ENCODE assay signal across 16 cellular contexts in the genomic region with DNA sequence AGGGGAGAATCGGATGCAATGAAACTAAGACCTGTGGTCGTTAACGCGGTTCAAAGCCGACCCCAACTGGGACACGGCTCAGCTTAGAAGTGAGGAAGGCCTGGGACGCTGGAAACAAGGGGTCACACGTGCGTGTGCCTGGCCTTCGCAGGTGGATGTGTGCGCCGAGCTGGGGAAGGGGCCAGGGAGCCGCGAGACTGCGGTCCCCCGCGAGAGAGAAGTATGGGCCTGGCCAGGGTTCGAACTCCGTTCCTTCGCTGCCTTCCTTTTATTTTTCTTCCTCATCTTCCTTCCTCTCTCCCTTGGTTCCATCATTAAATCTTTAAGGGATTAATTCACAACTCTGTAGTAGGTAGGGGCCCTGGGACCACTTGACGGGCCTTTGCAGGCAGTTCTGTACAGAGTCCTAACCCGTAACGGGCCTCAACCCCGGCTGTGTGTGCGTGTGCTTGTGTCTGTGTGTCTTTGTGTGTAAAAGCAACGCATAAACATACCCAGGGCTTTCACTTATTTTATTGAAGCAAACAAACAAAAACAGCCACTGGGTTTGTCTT. TPM values are rescaled to one million over a fixed set of nuclear protein-coding genes. Genes with fewer than 3 reads are reported as not detected.
DNase-seq lines count a peak whose midpoint lies in the region; ATAC-seq, FAIRE-seq and TF ChIP-seq lines count a peak whose summit lies in the region.
"Had no signal": no experiment of that assay in that cellular context is flagged by ENCODE, and none has a peak within 500 bp of the region (broad histone marks: within the 10 kb centered on the region; RNA-seq: fewer than 3 reads in every experiment).

No MANE protein-coding gene starts in this region.

- POLR2A ChIA-PET in activated CD4-positive, alpha-beta T cell treated with anti-CD3 and anti-CD28 coated beads for 36 hours (lab: Charles Lee): no interaction called here

- no peaks in the 10 kb centered on the region for H3K79me2 ChIP-seq in keratinocyte (ENCODE audit: control insufficient read depth, insufficient read depth, low read length)

- no peak overlapping the region for H2AFZ ChIP-seq in keratinocyte (ENCODE audit: control insufficient read depth, low read length)

- peak; percentile 55 for DNase-seq in NCI-H2171 treated with DMSO at 0.1 percent for 48 hours (lab: John Stamatoyannopoulos, UW)
- no peak for DNase-seq in NCI-H2171 (lab: John Stamatoyannopoulos, UW)
- DNase-seq in keratinocyte (ENCODE audit: low read depth, low spot score): no peak
- no peak for DNase-seq in small intestine
- no peak for DNase-seq in erythroblast (lab: John Stamatoyannopoulos, UW)
- DNase-seq in activated CD4-positive, alpha-beta T cell treated with anti-CD3 and anti-CD28 coated beads for 36 hours: no peak
- no peak for DNase-seq in CD1c-positive myeloid dendritic cell (ENCODE audit: extremely low spot score)
- DNase-seq: central memory CD4-positive, alpha-beta T cell; gastrocnemius medialis; GDM1; HCEC 1CT; NK-92 treated with Interleukin-12 subunit alpha and Interleukin-12 subunit beta, amount 100 ng/mL, for 24 hours; stimulated activated naive CD4-positive, alpha-beta T cell treated with Interleukin-2 at 50 U/mL for 16 hours; T-cell had no signal

- H3K4me1 Mint-ChIP-seq in activated T-helper 17 cell treated with anti-CD3 and anti-CD28 coated beads, Interleukin-2, amount 50 U/mL, for 72 hours: peaks cover 6% of the 10 kb centered on the region
- H3K4me1 Mint-ChIP-seq in activated CD4-positive, alpha-beta T cell treated with anti-CD3 and anti-CD28 coated beads for 36 hours: peaks cover 32% of the 10 kb centered on the region

- no peaks in the 10 kb centered on the region for H4K20me1 ChIP-seq in keratinocyte (ENCODE audit: control insufficient read depth, extremely low read depth, insufficient read depth, low read length)

- H3K9me3 ChIP-seq in keratinocyte (ENCODE audit: control insufficient read depth, low read depth, low read length) (no peaks in the 10 kb centered on the region), small intestine (ENCODE audit: control insufficient read depth, low read depth) (no peaks in the 10 kb centered on the region)
- H3K9me3 ChIP-seq: gastrocnemius medialis had no signal

- no peaks in the 10 kb centered on the region for H3K9me1 ChIP-seq in keratinocyte (ENCODE audit: control insufficient read depth, extremely low read depth, insufficient read depth, low read length)

- intact Hi-C loops in activated CD4-positive, alpha-beta T cell treated with anti-CD3 and anti-CD28 coated beads for 36 hours (cut with DNase I, micrococcal nuclease): loop anchor here in 1 of 2 experiments (5.0 to 10.0 kb wide), 3 partner anchors 476 to 1274 kb away; a partner anchor contains a TSS

- dilution Hi-C loops in keratinocyte (cut with MboI; ENCODE audit: extremely low pct_ligation_motif_present, low sequenced_read_pairs): no loop called here

- H3K4me3 Mint-ChIP-seq in activated T-helper 17 cell treated with anti-CD3 and anti-CD28 coated beads, Interleukin-2, amount 50 U/mL, for 72 hours: peak overlapping the region; percentile 12
- no peak overlapping the region for H3K4me3 Mint-ChIP-seq in activated CD4-positive, alpha-beta T cell treated with anti-CD3 and anti-CD28 coated beads for 36 hours

- H3K4me1 ChIP-seq in keratinocyte (ENCODE audit: control insufficient read depth, extremely low read depth, insufficient read depth, low read length): peaks cover 12% of the 10 kb centered on the region
- H3K4me1 ChIP-seq in small intestine (ENCODE audit: control insufficient read depth in 2 of 2, insufficient read depth in 1 of 2, low read depth in 1 of 2, low read length in 1 of 2): peaks cover 0 to 10% of the 10 kb centered on the region in 2 donors

- TF ChIP-seq CTCF in keratinocyte (optimal IDR thresholded peaks at IDR 0.05 in 1 of 3, IDR thresholded peaks at IDR 0.05 in 1 of 3, conservative IDR thresholded peaks at IDR 0.05 in 1 of 3; ENCODE audit: extremely low read depth in 1 of 3, insufficient read depth in 2 of 3, low read length in 3 of 3): no peak

- no peak overlapping the region for H3K27ac ChIP-seq in keratinocyte (ENCODE audit: control insufficient read depth, insufficient read depth, low read length)
- H3K27ac ChIP-seq in small intestine (ENCODE audit: low read depth in 1 of 2, low read length in 1 of 2): no peak overlapping the region
- H3K27ac ChIP-seq: gastrocnemius medialis had no signal

- no peak overlapping the region for H3K4me3 ChIP-seq in keratinocyte (ENCODE audit: control insufficient read depth in 2 of 3, extremely low read depth in 1 of 3, insufficient read depth in 2 of 3, low read depth in 1 of 3, low read length in 3 of 3)
- H3K4me3 ChIP-seq in small intestine (ENCODE audit: low read depth in 1 of 2, low read length in 2 of 2): peak overlapping the region; percentile 29 to 31

- peaks cover 3% of the 10 kb centered on the region for H3K9me3 Mint-ChIP-seq in activated T-helper 17 cell treated with anti-CD3 and anti-CD28 coated beads, Interleukin-2, amount 50 U/mL, for 72 hours
- H3K9me3 Mint-ChIP-seq in activated CD4-positive, alpha-beta T cell treated with anti-CD3 and anti-CD28 coated beads for 36 hours (ENCODE audit: low read depth): peaks cover 5% of the 10 kb centered on the region
- H3K9me3 Mint-ChIP-seq: T-cell had no signal

- peak overlapping the region; percentile 54 for H3K4me2 ChIP-seq in keratinocyte (ENCODE audit: control insufficient read depth, extremely low read depth, insufficient read depth, low read depth, low read length)

- H3K27me3 ChIP-seq in keratinocyte (ENCODE audit: control insufficient read depth, extremely low read depth, insufficient read depth, low read length) (peaks cover 81% of the 10 kb centered on the region), small intestine (ENCODE audit: control insufficient read depth in 2 of 2, insufficient read depth in 2 of 2, low read length in 2 of 2) (peaks cover 0 to 65% of the 10 kb centered on the region in 2 donors)

- TF ChIP-seq POLR2A in erythroblast (IDR thresholded peaks at IDR 0.05; ENCODE audit: low read length): no peak

- no peak overlapping the region for H3K27ac Mint-ChIP-seq in activated T-helper 17 cell treated with anti-CD3 and anti-CD28 coated beads, Interleukin-2, amount 50 U/mL, for 72 hours
- no peak overlapping the region for H3K27ac Mint-ChIP-seq in activated CD4-positive, alpha-beta T cell treated with anti-CD3 and anti-CD28 coated beads for 36 hours
- H3K27ac Mint-ChIP-seq: T-cell had no signal

- H3K27me3 Mint-ChIP-seq in activated T-helper 17 cell treated with anti-CD3 and anti-CD28 coated beads, Interleukin-2, amount 50 U/mL, for 72 hours: peaks cover 46% of the 10 kb centered on the region
- peaks cover 65% of the 10 kb centered on the region for H3K27me3 Mint-ChIP-seq in activated CD4-positive, alpha-beta T cell treated with anti-CD3 and anti-CD28 coated beads for 36 hours

- H3K36me3 ChIP-seq in keratinocyte (ENCODE audit: control insufficient read depth in 2 of 2, extremely low read depth in 1 of 2, insufficient read depth in 2 of 2, low read length in 2 of 2): no peaks in the 10 kb centered on the region
- no peaks in the 10 kb centered on the region for H3K36me3 ChIP-seq in small intestine (ENCODE audit: control insufficient read depth in 2 of 2, insufficient read depth in 2 of 2, low read length in 2 of 2)
- H3K36me3 ChIP-seq: gastrocnemius medialis had no signal

- H3K36me3 Mint-ChIP-seq in activated T-helper 17 cell treated with anti-CD3 and anti-CD28 coated beads, Interleukin-2, amount 50 U/mL, for 72 hours (ENCODE audit: low read depth): peaks cover 18% of the 10 kb centered on the region
- H3K36me3 Mint-ChIP-seq in activated CD4-positive, alpha-beta T cell treated with anti-CD3 and anti-CD28 coated beads for 36 hours (ENCODE audit: low read depth): peaks cover 5% of the 10 kb centered on the region
- H3K36me3 Mint-ChIP-seq: T-cell had no signal

- FAIRE-seq in keratinocyte (lab: Jason Lieb, UNC) (no peak), small intestine (lab: Jason Lieb, UNC) (no peak)

- no peak overlapping the region for H3K9ac ChIP-seq in keratinocyte (ENCODE audit: control insufficient read depth, extremely low read depth, insufficient read depth, low read length)

- WGBS in small intestine, 3 donors: 33 to 72% (median 45%) methylated on average over 26 of the region's 26 CpGs

- ATAC-seq in activated T-helper 17 cell treated with anti-CD3 and anti-CD28 coated beads, Interleukin-2, amount 50 U/mL, for 72 hours (replicated peaks): no peak
- ATAC-seq in activated CD4-positive, alpha-beta T cell treated with anti-CD3 and anti-CD28 coated beads for 36 hours: no peak
- ATAC-seq: gastrocnemius medialis, T-cell had no signal

- CTCF ChIA-PET in activated CD4-positive, alpha-beta T cell treated with anti-CD3 and anti-CD28 coated beads for 36 hours (lab: Charles Lee): interaction anchor here (1.0 kb wide), 1 partner anchor 40 kb away, joined by 3 read pairs; no protein-coding TSS in a partner anchor

RNA-seq across cellular contexts. Expression of a gene that starts 3.6 kb away (rescaled TPM):
- not detected for total RNA-seq in activated T-helper 17 cell treated with anti-CD3 and anti-CD28 coated beads, Interleukin-2, amount 50 U/mL, for 72 hours
- polyA plus RNA-seq in keratinocyte (not detected in 3 replicates), small intestine (under 1 TPM; 0.22 to 0.54 (median 0.54) TPM)
- not detected for polyA plus RNA-seq in keratinocyte (2011; ENCODE audit: low read depth)
- polyA plus RNA-seq in keratinocyte (2011; cell fraction: cytosol; rRNA removed): not detected in 2 replicates
- 0.01 and 0.32 TPM in 2 replicates for polyA plus RNA-seq in keratinocyte (2011; cell fraction: nucleus; rRNA removed)
- not detected in 2 replicates for polyA plus RNA-seq in keratinocyte (2012; ENCODE audit: low replicate concordance)
- polyA minus RNA-seq in keratinocyte: not detected in 3 replicates
- polyA minus RNA-seq in keratinocyte (2011; cell fraction: cytosol; rRNA and poly(A)+ RNA removed): not detected
- polyA minus RNA-seq in keratinocyte (2011; cell fraction: nucleus; rRNA and poly(A)+ RNA removed): not detected in 2 replicates
- not detected for total RNA-seq in activated CD4-positive, alpha-beta T cell treated with anti-CD3 and anti-CD28 coated beads for 36 hours
- total RNA-seq: gastrocnemius medialis, T-cell had no signal
- polyA plus RNA-seq: AG04450 had no signal

RNA-seq across cellular contexts. Expression of a gene that starts 4.0 kb away (rescaled TPM):
- under 1 TPM in 1 of 2 donors, not detected in 1; 0.21 TPM for total RNA-seq in activated T-helper 17 cell treated with anti-CD3 and anti-CD28 coated beads, Interleukin-2, amount 50 U/mL, for 72 hours
- polyA plus RNA-seq in keratinocyte (0.09 to 0.85 TPM (median 0.45 TPM) in 3 replicates), small intestine (10 to 100 TPM in 2 of 3 donors, 1 to 10 TPM in 1; 8.4 to 11.9 (median 10.9) TPM)
- 0.77 TPM for polyA plus RNA-seq in keratinocyte (2011; ENCODE audit: low read depth)
- 0.27 and 0.36 TPM in 2 replicates for polyA plus RNA-seq in keratinocyte (2011; cell fraction: cytosol; rRNA removed)
- polyA plus RNA-seq in keratinocyte (2011; cell fraction: nucleus; rRNA removed): 2.0 and 2.4 TPM in 2 replicates
- 0.14 and 0.41 TPM in 2 replicates for polyA plus RNA-seq in keratinocyte (2012; ENCODE audit: low replicate concordance)
- polyA minus RNA-seq in keratinocyte: 0.39 to 0.83 TPM (median 0.46 TPM) in 3 replicates
- not detected for polyA minus RNA-seq in keratinocyte (2011; cell fraction: cytosol; rRNA and poly(A)+ RNA removed)
- 2.4 and 3.1 TPM in 2 replicates for polyA minus RNA-seq in keratinocyte (2011; cell fraction: nucleus; rRNA and poly(A)+ RNA removed)
- under 1 TPM; 0.05 to 0.07 TPM for total RNA-seq in activated CD4-positive, alpha-beta T cell treated with anti-CD3 and anti-CD28 coated beads for 36 hours

Comparison
In these comparisons a context has a peak if more than half of its experiments do, and no peak if none do; other contexts are left out.
1. H3K4me3 ChIP-seq: peak in small intestine (2 of 2); none in keratinocyte (0 of 3).